Comparison of ENCODE assay signal across 15 cellular contexts in genomic region chr11:33086017-33086416, GRCh38.
"Had no signal": no experiment of that assay in that cellular context is flagged by ENCODE, and none has a peak within 500 bp of the region (broad histone marks: within the 10 kb centered on the region; RNA-seq: fewer than 3 reads in every experiment).

No MANE protein-coding gene starts in this region.

- H3K9me3 ChIP-seq: ascending aorta, breast epithelium, heart left ventricle, mucosa of descending colon, thoracic aorta had no signal

- H3K4me3 Mint-ChIP-seq: activated naive CD4-positive, alpha-beta T cell treated with anti-CD3 and anti-CD28 coated beads, Interleukin-2, amount 10 ng/mL, durations not matched to agents 7 days and 5 days; dendritic cell treated with granulocyte-macrophage colony-stimulating factor and Interleukin-4, amounts not matched to agents 40 ng/mL and 50 ng/mL, for 4 days; effector memory CD8-positive, alpha-beta T cell; naive thymus-derived CD4-positive, alpha-beta T cell; T-helper 1 cell treated with Interleukin-12 subunit alpha and Interleukin-12 subunit beta and Interleukin-4 antibody, amounts not matched to agents 30 μg/mL and 1 μg/mL, for 36 hours had no signal

- ATAC-seq: effector memory CD8-positive, alpha-beta T cell; heart left ventricle; mucosa of descending colon; naive thymus-derived CD4-positive, alpha-beta T cell had no signal

- H3K27ac Mint-ChIP-seq: activated naive CD4-positive, alpha-beta T cell treated with anti-CD3 and anti-CD28 coated beads, Interleukin-2, amount 10 ng/mL, durations not matched to agents 7 days and 5 days; activated T-helper 2 cell treated with anti-CD3 and anti-CD28 coated beads, Interferon-gamma antibody, Interleukin-2, Interleukin-4, amounts not matched to agents 10 μg/mL and 5 μg/mL and 100 μg/mL, durations not matched to agents 14 hours and 24 hours and 36 hours; dendritic cell treated with granulocyte-macrophage colony-stimulating factor and Interleukin-4, amounts not matched to agents 40 ng/mL and 50 ng/mL, for 4 days; T-helper 1 cell treated with Interleukin-12 subunit alpha and Interleukin-12 subunit beta and Interleukin-4 antibody, amounts not matched to agents 30 μg/mL and 1 μg/mL, for 36 hours had no signal

- H3K4me3 ChIP-seq: ascending aorta, breast epithelium, heart left ventricle, mucosa of descending colon, thoracic aorta had no signal

- H3K4me1 Mint-ChIP-seq: activated naive CD4-positive, alpha-beta T cell treated with anti-CD3 and anti-CD28 coated beads, Interleukin-2, amount 10 ng/mL, durations not matched to agents 7 days and 5 days; naive thymus-derived CD4-positive, alpha-beta T cell had no signal

- H3K27me3 Mint-ChIP-seq: activated naive CD4-positive, alpha-beta T cell treated with anti-CD3 and anti-CD28 coated beads, Interleukin-2, amount 10 ng/mL, durations not matched to agents 7 days and 5 days; dendritic cell treated with granulocyte-macrophage colony-stimulating factor and Interleukin-4, amounts not matched to agents 40 ng/mL and 50 ng/mL, for 4 days; effector memory CD8-positive, alpha-beta T cell; naive thymus-derived CD4-positive, alpha-beta T cell had no signal

- H3K4me1 ChIP-seq: ascending aorta, breast epithelium, heart left ventricle had no signal

- H3K36me3 ChIP-seq: breast epithelium had no signal

- H3K9me3 Mint-ChIP-seq: activated naive CD4-positive, alpha-beta T cell treated with anti-CD3 and anti-CD28 coated beads, Interleukin-2, amount 10 ng/mL, durations not matched to agents 7 days and 5 days; activated T-helper 2 cell treated with anti-CD3 and anti-CD28 coated beads, Interferon-gamma antibody, Interleukin-2, Interleukin-4, amounts not matched to agents 10 μg/mL and 5 μg/mL and 100 μg/mL, durations not matched to agents 14 hours and 24 hours and 36 hours; dendritic cell treated with granulocyte-macrophage colony-stimulating factor and Interleukin-4, amounts not matched to agents 40 ng/mL and 50 ng/mL, for 4 days; effector memory CD8-positive, alpha-beta T cell; naive thymus-derived CD4-positive, alpha-beta T cell; T-helper 1 cell treated with Interleukin-12 subunit alpha and Interleukin-12 subunit beta and Interleukin-4 antibody, amounts not matched to agents 30 μg/mL and 1 μg/mL, for 36 hours had no signal

- H3K27ac ChIP-seq: ascending aorta, breast epithelium, epithelial cell of prostate, heart left ventricle, thoracic aorta had no signal

- H3K27me3 ChIP-seq: ascending aorta, breast epithelium, heart left ventricle had no signal

- DNase-seq: activated CD4-positive, CD25-positive, alpha-beta regulatory T cell; activated naive CD4-positive, alpha-beta T cell treated with anti-CD3 and anti-CD28 coated beads, Interleukin-2, amount 10 ng/mL, durations not matched to agents 7 days and 5 days; effector memory CD8-positive, alpha-beta T cell; foreskin melanocyte; heart left ventricle; left colon; mucosa of descending colon; naive thymus-derived CD4-positive, alpha-beta T cell had no signal
